ENCODE assay signal across 8 cellular contexts in genomic region chr19:6536138-6536671, GRCh38. TPM values are rescaled to one million over a fixed set of nuclear protein-coding genes. Genes with fewer than 3 reads are reported as not detected.
A peak's percentile ranks its signal among the peaks of the same experiment; 100 is the strongest.
DNase-seq lines count a peak whose midpoint lies in the region; ATAC-seq and TF ChIP-seq lines count a peak whose summit lies in the region.

No MANE protein-coding gene starts in this region.

- peak overlapping the region; percentile 21; the same call in 1 of the 2 replicates for H3K4me2 ChIP-seq in KMS-11

- no peak overlapping the region for H3K4me3 Mint-ChIP-seq in WTC11
- no peak overlapping the region for H3K4me3 Mint-ChIP-seq in natural killer cell treated with Interleukin-12 subunit alpha and Interleukin-12 subunit beta and Interleukin-15 and Interleukin-18, amount 100 ng/mL, for 72 hours

- H3K79me2 ChIP-seq in KMS-11 (ENCODE audit: insufficient read depth, low read depth) = no peaks in the 10 kb centered on the region

- H2AFZ ChIP-seq in KMS-11 (ENCODE audit: low read depth) = no peak overlapping the region

- H3K9me3 Mint-ChIP-seq in WTC11 = peaks cover 18% of the 10 kb centered on the region
- no peaks in the 10 kb centered on the region for H3K9me3 Mint-ChIP-seq in natural killer cell treated with Interleukin-12 subunit alpha and Interleukin-12 subunit beta and Interleukin-15 and Interleukin-18, amount 100 ng/mL, for 72 hours

- no peak overlapping the region for H3K27ac Mint-ChIP-seq in WTC11
- peak overlapping the region; percentile 51 to 58 for H3K27ac Mint-ChIP-seq in natural killer cell treated with Interleukin-12 subunit alpha and Interleukin-12 subunit beta and Interleukin-15 and Interleukin-18, amount 100 ng/mL, for 72 hours

- no peak overlapping the region for H3K27ac ChIP-seq in KMS-11

- TF ChIP-seq POLR2A in GM15510 (IDR thresholded peaks at IDR 0.05; ENCODE audit: borderline replicate concordance, extremely low read depth, insufficient read length) = peak; percentile 63

- H3K4me3 ChIP-seq in KMS-11 (IDR thresholded peaks at IDR 0.05; ENCODE audit: insufficient read depth, low read depth, low read length) = no peak overlapping the region

- no peaks in the 10 kb centered on the region for H3K36me3 ChIP-seq in KMS-11 (ENCODE audit: insufficient read depth)

- DNase-seq in WTC11 (ENCODE audit: low spot score) = peak; percentile 61
- DNase-seq in T47D (ENCODE audit: low read depth in 1 of 2, low spot score in 1 of 2) = peak; percentile 76 to 94
- peak; percentile 84 for DNase-seq in natural killer cell treated with Interleukin-12 subunit alpha and Interleukin-12 subunit beta and Interleukin-15 and Interleukin-18, amount 100 ng/mL, for 72 hours (ENCODE audit: low spot score)
- no peak for DNase-seq in NCI-H510A treated with DMSO at 0.1 percent for 48 hours (lab: John Stamatoyannopoulos, UW)
- no peak for DNase-seq in NCI-H187 treated with DMSO at 0.1 percent for 48 hours (lab: John Stamatoyannopoulos, UW)

- TF ChIP-seq CTCF in KMS-11 (conservative IDR thresholded peaks at IDR 0.05; ENCODE audit: low read depth, low read length) (no peak), WTC11 (IDR thresholded peaks at IDR 0.05) (no peak)

- peaks cover 55% of the 10 kb centered on the region for H3K27me3 Mint-ChIP-seq in WTC11 (ENCODE audit: low read depth)
- H3K27me3 Mint-ChIP-seq in natural killer cell treated with Interleukin-12 subunit alpha and Interleukin-12 subunit beta and Interleukin-15 and Interleukin-18, amount 100 ng/mL, for 72 hours = peaks cover 12 to 15% of the 10 kb centered on the region in 2 donors

- peaks cover 15% of the 10 kb centered on the region for H3K36me3 Mint-ChIP-seq in WTC11
- no peaks in the 10 kb centered on the region for H3K36me3 Mint-ChIP-seq in natural killer cell treated with Interleukin-12 subunit alpha and Interleukin-12 subunit beta and Interleukin-15 and Interleukin-18, amount 100 ng/mL, for 72 hours

- H3K4me1 Mint-ChIP-seq in WTC11 = peaks cover 21% of the 10 kb centered on the region
- peaks cover 29 to 36% of the 10 kb centered on the region in 2 donors for H3K4me1 Mint-ChIP-seq in natural killer cell treated with Interleukin-12 subunit alpha and Interleukin-12 subunit beta and Interleukin-15 and Interleukin-18, amount 100 ng/mL, for 72 hours (ENCODE audit: low read depth in 2 of 2)

- ATAC-seq in GM21786 (IDR thresholded peaks at IDR 0.05; ENCODE audit: unreplicated experiment) (peak; percentile 68), WTC11 (peak; percentile 76)
- ATAC-seq in natural killer cell treated with Interleukin-12 subunit alpha and Interleukin-12 subunit beta and Interleukin-15 and Interleukin-18, amount 100 ng/mL, for 72 hours = peak; percentile 95 to 96

- H3K4me1 ChIP-seq in KMS-11 (ENCODE audit: low read depth, poor library complexity, severe bottlenecking) = peaks cover 40% of the 10 kb centered on the region

- H3K27me3 ChIP-seq in KMS-11 (ENCODE audit: insufficient read depth, low read depth) = peaks cover 4% of the 10 kb centered on the region; the same call in 1 of the 2 replicates

- CTCF ChIA-PET in WTC11 (lab: Charles Lee) = interaction anchor here (0.7 to 3.5 kb wide), 2 partner anchors 16 to 19 kb away, joined by 4 to 35 read pairs; no protein-coding TSS in a partner anchor

- in situ Hi-C loops in T47D (cut with HindIII; ENCODE audit: low pct_unique_long_range_greater_than_20kb, low sequenced_read_pairs) = no loop called here

- no peak overlapping the region for H3K9ac ChIP-seq in KMS-11

- no peaks in the 10 kb centered on the region for H4K20me1 ChIP-seq in KMS-11 (ENCODE audit: insufficient read depth)

- POLR2A ChIA-PET in WTC11 (lab: Charles Lee) = no interaction called here

TF ChIP-seq in WTC11, 78 proteins besides CTCF, POLR2A, EP300 and RAD21 (continues in another document):
- TF ChIP-seq NFYB (CRISPR knock-in tag; conservative IDR thresholded peaks at IDR 0.05; ENCODE audit: low read depth) = peak; percentile 42; the same call in 1 of the 2 replicates
- TF ChIP-seq CREM (CRISPR knock-in tag; IDR thresholded peaks at IDR 0.05) = 0 out of 2 replicates have a peak, but pooled peaks have one; percentile 6
- TF ChIP-seq SP1 (CRISPR knock-in tag; conservative IDR thresholded peaks at IDR 0.05) = no peak
- TF ChIP-seq, protein P1, sequence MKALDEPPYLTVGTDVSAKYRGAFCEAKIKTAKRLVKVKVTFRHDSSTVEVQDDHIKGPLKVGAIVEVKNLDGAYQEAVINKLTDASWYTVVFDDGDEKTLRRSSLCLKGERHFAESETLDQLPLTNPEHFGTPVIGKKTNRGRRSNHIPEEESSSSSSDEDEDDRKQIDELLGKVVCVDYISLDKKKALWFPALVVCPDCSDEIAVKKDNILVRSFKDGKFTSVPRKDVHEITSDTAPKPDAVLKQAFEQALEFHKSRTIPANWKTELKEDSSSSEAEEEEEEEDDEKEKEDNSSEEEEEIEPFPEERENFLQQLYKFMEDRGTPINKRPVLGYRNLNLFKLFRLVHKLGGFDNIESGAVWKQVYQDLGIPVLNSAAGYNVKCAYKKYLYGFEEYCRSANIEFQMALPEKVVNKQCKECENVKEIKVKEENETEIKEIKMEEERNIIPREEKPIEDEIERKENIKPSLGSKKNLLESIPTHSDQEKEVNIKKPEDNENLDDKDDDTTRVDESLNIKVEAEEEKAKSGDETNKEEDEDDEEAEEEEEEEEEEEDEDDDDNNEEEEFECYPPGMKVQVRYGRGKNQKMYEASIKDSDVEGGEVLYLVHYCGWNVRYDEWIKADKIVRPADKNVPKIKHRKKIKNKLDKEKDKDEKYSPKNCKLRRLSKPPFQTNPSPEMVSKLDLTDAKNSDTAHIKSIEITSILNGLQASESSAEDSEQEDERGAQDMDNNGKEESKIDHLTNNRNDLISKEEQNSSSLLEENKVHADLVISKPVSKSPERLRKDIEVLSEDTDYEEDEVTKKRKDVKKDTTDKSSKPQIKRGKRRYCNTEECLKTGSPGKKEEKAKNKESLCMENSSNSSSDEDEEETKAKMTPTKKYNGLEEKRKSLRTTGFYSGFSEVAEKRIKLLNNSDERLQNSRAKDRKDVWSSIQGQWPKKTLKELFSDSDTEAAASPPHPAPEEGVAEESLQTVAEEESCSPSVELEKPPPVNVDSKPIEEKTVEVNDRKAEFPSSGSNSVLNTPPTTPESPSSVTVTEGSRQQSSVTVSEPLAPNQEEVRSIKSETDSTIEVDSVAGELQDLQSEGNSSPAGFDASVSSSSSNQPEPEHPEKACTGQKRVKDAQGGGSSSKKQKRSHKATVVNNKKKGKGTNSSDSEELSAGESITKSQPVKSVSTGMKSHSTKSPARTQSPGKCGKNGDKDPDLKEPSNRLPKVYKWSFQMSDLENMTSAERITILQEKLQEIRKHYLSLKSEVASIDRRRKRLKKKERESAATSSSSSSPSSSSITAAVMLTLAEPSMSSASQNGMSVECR (CRISPR knock-in tag; IDR thresholded peaks at IDR 0.05; ENCODE audit: borderline replicate concordance) = no peak
- TF ChIP-seq USF2 (CRISPR knock-in tag; IDR thresholded peaks at IDR 0.05) = peak; percentile 90
- TF ChIP-seq SOX15 (CRISPR knock-in tag; IDR thresholded peaks at IDR 0.05) = no peak
- TF ChIP-seq, protein P2, sequence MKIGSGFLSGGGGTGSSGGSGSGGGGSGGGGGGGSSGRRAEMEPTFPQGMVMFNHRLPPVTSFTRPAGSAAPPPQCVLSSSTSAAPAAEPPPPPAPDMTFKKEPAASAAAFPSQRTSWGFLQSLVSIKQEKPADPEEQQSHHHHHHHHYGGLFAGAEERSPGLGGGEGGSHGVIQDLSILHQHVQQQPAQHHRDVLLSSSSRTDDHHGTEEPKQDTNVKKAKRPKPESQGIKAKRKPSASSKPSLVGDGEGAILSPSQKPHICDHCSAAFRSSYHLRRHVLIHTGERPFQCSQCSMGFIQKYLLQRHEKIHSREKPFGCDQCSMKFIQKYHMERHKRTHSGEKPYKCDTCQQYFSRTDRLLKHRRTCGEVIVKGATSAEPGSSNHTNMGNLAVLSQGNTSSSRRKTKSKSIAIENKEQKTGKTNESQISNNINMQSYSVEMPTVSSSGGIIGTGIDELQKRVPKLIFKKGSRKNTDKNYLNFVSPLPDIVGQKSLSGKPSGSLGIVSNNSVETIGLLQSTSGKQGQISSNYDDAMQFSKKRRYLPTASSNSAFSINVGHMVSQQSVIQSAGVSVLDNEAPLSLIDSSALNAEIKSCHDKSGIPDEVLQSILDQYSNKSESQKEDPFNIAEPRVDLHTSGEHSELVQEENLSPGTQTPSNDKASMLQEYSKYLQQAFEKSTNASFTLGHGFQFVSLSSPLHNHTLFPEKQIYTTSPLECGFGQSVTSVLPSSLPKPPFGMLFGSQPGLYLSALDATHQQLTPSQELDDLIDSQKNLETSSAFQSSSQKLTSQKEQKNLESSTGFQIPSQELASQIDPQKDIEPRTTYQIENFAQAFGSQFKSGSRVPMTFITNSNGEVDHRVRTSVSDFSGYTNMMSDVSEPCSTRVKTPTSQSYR (CRISPR knock-in tag; IDR thresholded peaks at IDR 0.05) = no peak
- no peak for TF ChIP-seq RELA (CRISPR knock-in tag; IDR thresholded peaks at IDR 0.05; ENCODE audit: borderline replicate concordance)
- TF ChIP-seq TCF7 (CRISPR knock-in tag; IDR thresholded peaks at IDR 0.05; ENCODE audit: low read depth) = no peak

RNA-seq across cellular contexts. Expression of gene TNFSF9, which starts 5.4 kb away (rescaled TPM):
- 2.6 to 2.9 TPM (median 2.7 TPM) in 3 replicates for total RNA-seq in WTC11 (2021)
- total RNA-seq in natural killer cell treated with Interleukin-12 subunit alpha and Interleukin-12 subunit beta and Interleukin-15 and Interleukin-18, amount 100 ng/mL, for 72 hours = 1 to 10 TPM; 3.4 to 3.8 TPM

RNA-seq across cellular contexts. Expression of gene TUBB4A, which starts 34.1 kb away (rescaled TPM):
- 18.5 to 33.1 TPM (median 30.2 TPM) in 3 replicates for total RNA-seq in WTC11 (2021)
- total RNA-seq in natural killer cell treated with Interleukin-12 subunit alpha and Interleukin-12 subunit beta and Interleukin-15 and Interleukin-18, amount 100 ng/mL, for 72 hours = 1 to 10 TPM; 1.4 to 3.2 TPM

RNA-seq across cellular contexts. Expression of gene DENND1C, which starts 54.6 kb away (rescaled TPM):
- total RNA-seq in WTC11 (2021) = 4.3 to 6.3 TPM (median 6.1 TPM) in 3 replicates
- total RNA-seq in natural killer cell treated with Interleukin-12 subunit alpha and Interleukin-12 subunit beta and Interleukin-15 and Interleukin-18, amount 100 ng/mL, for 72 hours = 100 to 1,000 TPM in 1 of 2 donors, 10 to 100 TPM in 1; 73.6 to 131 TPM

RNA-seq across cellular contexts. Expression of gene CD70, which starts 54.7 kb away (rescaled TPM):
- 1.7 to 2.1 TPM (median 1.7 TPM) in 3 replicates for total RNA-seq in WTC11 (2021)
- total RNA-seq in natural killer cell treated with Interleukin-12 subunit alpha and Interleukin-12 subunit beta and Interleukin-15 and Interleukin-18, amount 100 ng/mL, for 72 hours = 10 to 100 TPM; 10.6 to 26.1 TPM

Comparison
In these comparisons a context has a peak if more than half of its experiments do, and no peak if none do; other contexts are left out.
1. DNase-seq: peak in WTC11 (single experiment), T47D (2 of 2) and natural killer cell treated with Interleukin-12 subunit alpha and Interleukin-12 subunit beta and Interleukin-15 and Interleukin-18, amount 100 ng/mL, for 72 hours (single experiment); none in NCI-H510A treated with DMSO at 0.1 percent for 48 hours (single experiment) and NCI-H187 treated with DMSO at 0.1 percent for 48 hours (single experiment).
2. RNA of gene DENND1C, which starts 54.6 kb away (total RNA-seq): 73.6 to 131 TPM in natural killer cell treated with Interleukin-12 subunit alpha and Interleukin-12 subunit beta and Interleukin-15 and Interleukin-18, amount 100 ng/mL, for 72 hours; 4.3 to 6.3 TPM in WTC11; every median in the first group is over 10 times any median in the second.
3. Peak in every context shown above with its lines, with median percentiles within 50 percentile points of each other: ATAC-seq.